In genomic region chr2:124165698-124166097, GRCh38 we compare ENCODE assay signal across 33 cellular contexts.
"Had no signal": no experiment of that assay in that cellular context is flagged by ENCODE, and none has a peak within 500 bp of the region (broad histone marks: within the 10 kb centered on the region; RNA-seq: fewer than 3 reads in every experiment).

No MANE protein-coding gene starts in this region.

- H3K4me3 Mint-ChIP-seq: activated B cell treated with CpG ODN at 0.5 μM for 24 hours; activated CD4-positive, alpha-beta memory T cell treated with anti-CD3 and anti-CD28 coated beads for 36 hours; activated CD4-positive, alpha-beta T cell treated with anti-CD3 and anti-CD28 coated beads, Interleukin-2, amount 10 ng/mL, durations not matched to agents 24 days and 14 days; activated CD8-positive, alpha-beta T cell treated with anti-CD3 and anti-CD28 coated beads for 36 hours; activated naive CD4-positive, alpha-beta T cell treated with anti-CD3 and anti-CD28 coated beads for 36 hours; activated naive CD8-positive, alpha-beta T cell treated with anti-CD3 and anti-CD28 coated beads for 36 hours; activated T-cell treated with anti-CD3 and anti-CD28 coated beads, Interleukin-2, amount 50 U/mL, for 4 hours; activated T-cell treated with anti-CD3 and anti-CD28 coated beads, Interleukin-2, amount 50 U/mL, for 72 hours; activated T-helper 1 cell treated with anti-CD3 and anti-CD28 coated beads, Interleukin-12 subunit alpha, Interleukin-12 subunit beta, Interleukin-2, Interleukin-4 antibody, amounts not matched to agents 30 ng/mL and 10 ng/mL and 1 ng/mL, durations not matched to agents 14 hours and 24 hours and 36 hours; activated T-helper 17 cell treated with anti-CD3 and anti-CD28 coated beads, Interleukin-2, amount 50 U/mL, for 72 hours; central memory CD8-positive, alpha-beta T cell; T-helper 17 cell had no signal

- H3K36me3 ChIP-seq: adrenal gland, brain microvascular endothelial cell, breast epithelium had no signal

- H3K27ac ChIP-seq: adrenal gland, body of pancreas, brain microvascular endothelial cell, breast epithelium, VCaP had no signal

- H3K9me3 ChIP-seq: adrenal gland, body of pancreas, breast epithelium had no signal

- H3K27me3 ChIP-seq: adrenal gland, body of pancreas, brain microvascular endothelial cell, breast epithelium had no signal

- H3K4me1 Mint-ChIP-seq: activated B cell treated with CpG ODN at 0.5 μM for 24 hours; activated CD4-positive, alpha-beta T cell treated with anti-CD3 and anti-CD28 coated beads, Interleukin-2, amount 10 ng/mL, durations not matched to agents 24 days and 14 days; activated naive CD8-positive, alpha-beta T cell treated with anti-CD3 and anti-CD28 coated beads for 36 hours; activated T-helper 17 cell treated with anti-CD3 and anti-CD28 coated beads, Interleukin-2, amount 50 U/mL, for 72 hours; central memory CD8-positive, alpha-beta T cell; T-helper 17 cell had no signal

- H3K27ac Mint-ChIP-seq: activated B cell treated with CpG ODN at 0.5 μM for 24 hours; activated CD4-positive, alpha-beta memory T cell treated with anti-CD3 and anti-CD28 coated beads for 36 hours; activated CD4-positive, alpha-beta T cell treated with anti-CD3 and anti-CD28 coated beads, Interleukin-2, amount 10 ng/mL, durations not matched to agents 24 days and 14 days; activated CD8-positive, alpha-beta T cell treated with anti-CD3 and anti-CD28 coated beads for 36 hours; activated naive CD4-positive, alpha-beta T cell treated with anti-CD3 and anti-CD28 coated beads for 36 hours; activated naive CD4-positive, alpha-beta T cell treated with anti-CD3 and anti-CD28 coated beads, Interleukin-2, amount 50 U/mL, for 72 hours; activated naive CD8-positive, alpha-beta T cell treated with anti-CD3 and anti-CD28 coated beads for 36 hours; activated T-cell treated with anti-CD3 and anti-CD28 coated beads, Interleukin-2, amount 50 U/mL, for 72 hours; activated T-helper 1 cell treated with anti-CD3 and anti-CD28 coated beads, Interleukin-12 subunit alpha, Interleukin-12 subunit beta, Interleukin-2, Interleukin-4 antibody, amounts not matched to agents 30 ng/mL and 10 ng/mL and 1 ng/mL, durations not matched to agents 14 hours and 24 hours and 36 hours; activated T-helper 17 cell treated with anti-CD3 and anti-CD28 coated beads, Interleukin-2, amount 50 U/mL, for 72 hours; T-helper 17 cell had no signal

- H3K4me3 ChIP-seq: adrenal gland, body of pancreas, breast epithelium had no signal

- H3K9me3 Mint-ChIP-seq: activated CD4-positive, alpha-beta T cell treated with anti-CD3 and anti-CD28 coated beads, Interleukin-2, amount 10 ng/mL, durations not matched to agents 24 days and 14 days had no signal

- DNase-seq: activated B cell treated with CpG ODN at 0.5 μM for 24 hours; activated CD4-positive, alpha-beta memory T cell treated with anti-CD3 and anti-CD28 coated beads for 36 hours; activated CD4-positive, alpha-beta T cell treated with anti-CD3 and anti-CD28 coated beads for 4 hours; activated CD4-positive, alpha-beta T cell treated with anti-CD3 and anti-CD28 coated beads, Interleukin-2, amount 10 ng/mL, durations not matched to agents 24 days and 14 days; activated CD4-positive, alpha-beta T cell treated with anti-CD3 and anti-CD28 coated beads, Interleukin-2, amount 50 U/mL, for 1 hour; activated CD4-positive, alpha-beta T cell treated with anti-CD3 and anti-CD28 coated beads, Interleukin-2, amount 50 U/mL, for 4 hours; activated CD4-positive, CD25-positive, alpha-beta regulatory T cell treated with anti-CD3 and anti-CD28 coated beads, Interleukin-2, amount 50 U/mL, for 72 hours; activated CD8-positive, alpha-beta memory T cell treated with anti-CD3 and anti-CD28 coated beads, Interleukin-2, amount 50 U/mL, for 4 hours; activated CD8-positive, alpha-beta T cell treated with anti-CD3 and anti-CD28 coated beads for 36 hours; activated effector memory CD4-positive, alpha-beta T cell treated with anti-CD3 and anti-CD28 coated beads, Interleukin-2, amount 50 U/mL, for 16 hours; activated gamma-delta T cell treated with Interleukin-2 at 50 U/mL for 16 hours; activated naive CD4-positive, alpha-beta T cell; activated naive CD4-positive, alpha-beta T cell treated with anti-CD3 and anti-CD28 coated beads for 36 hours; activated naive CD4-positive, alpha-beta T cell treated with anti-CD3 and anti-CD28 coated beads, Interleukin-2, amount 50 U/mL, for 16 hours; activated naive CD8-positive, alpha-beta T cell treated with anti-CD3 and anti-CD28 coated beads for 36 hours; activated T-cell treated with anti-CD3 and anti-CD28 coated beads for 4 hours; activated T-cell treated with anti-CD3 and anti-CD28 coated beads, Interleukin-2, amount 50 U/mL, for 1 hour; activated T-cell treated with anti-CD3 and anti-CD28 coated beads, Interleukin-2, amount 50 U/mL, for 4 hours; activated T-cell treated with anti-CD3 and anti-CD28 coated beads, Interleukin-2, amount 50 U/mL, for 72 hours; adrenal gland; amniotic stem cell; aorta; body of pancreas; brain microvascular endothelial cell; caudate nucleus; cerebellar nuclear complex; T-helper 17 cell had no signal

- H3K4me1 ChIP-seq: adrenal gland, body of pancreas, breast epithelium had no signal

- H3K27me3 Mint-ChIP-seq: activated B cell treated with CpG ODN at 0.5 μM for 24 hours; activated CD4-positive, alpha-beta memory T cell treated with anti-CD3 and anti-CD28 coated beads for 36 hours; activated CD4-positive, alpha-beta T cell treated with anti-CD3 and anti-CD28 coated beads, Interleukin-2, amount 10 ng/mL, durations not matched to agents 24 days and 14 days; activated CD8-positive, alpha-beta T cell treated with anti-CD3 and anti-CD28 coated beads for 36 hours; activated naive CD8-positive, alpha-beta T cell treated with anti-CD3 and anti-CD28 coated beads for 36 hours; activated T-helper 17 cell treated with anti-CD3 and anti-CD28 coated beads, Interleukin-2, amount 50 U/mL, for 72 hours; central memory CD8-positive, alpha-beta T cell; T-helper 17 cell had no signal

- H3K36me3 Mint-ChIP-seq: activated CD4-positive, alpha-beta memory T cell treated with anti-CD3 and anti-CD28 coated beads for 36 hours; activated naive CD4-positive, alpha-beta T cell treated with anti-CD3 and anti-CD28 coated beads, Interleukin-2, amount 50 U/mL, for 72 hours; activated naive CD8-positive, alpha-beta T cell treated with anti-CD3 and anti-CD28 coated beads for 36 hours had no signal

- ATAC-seq: activated CD8-positive, alpha-beta T cell treated with anti-CD3 and anti-CD28 coated beads for 36 hours; activated naive CD4-positive, alpha-beta T cell treated with anti-CD3 and anti-CD28 coated beads, Interleukin-2, amount 50 U/mL, for 72 hours; activated T-cell treated with anti-CD3 and anti-CD28 coated beads, Interleukin-2, amount 50 U/mL, for 4 hours; activated T-cell treated with anti-CD3 and anti-CD28 coated beads, Interleukin-2, amount 50 U/mL, for 72 hours; activated T-helper 17 cell treated with anti-CD3 and anti-CD28 coated beads, Interleukin-2, amount 50 U/mL, for 72 hours; body of pancreas; T-helper 17 cell had no signal
